9 cellular contexts compared by ENCODE assay signal in genomic region chrY:15424633-15425259, GRCh38.
DNase-seq lines count a peak whose midpoint lies in the region; ATAC-seq, FAIRE-seq and TF ChIP-seq lines count a peak whose summit lies in the region.
"Had no signal": no experiment of that assay in that cellular context is flagged by ENCODE, and none has a peak within 500 bp of the region (broad histone marks: within the 10 kb centered on the region; RNA-seq: fewer than 3 reads in every experiment).

No MANE protein-coding gene starts in this region.

- H3K9me3 Mint-ChIP-seq in glutamatergic neuron (ENCODE audit: unreplicated experiment), result no peaks in the 10 kb centered on the region

- no peaks in the 10 kb centered on the region for H3K4me1 Mint-ChIP-seq in glutamatergic neuron (ENCODE audit: low read depth, unreplicated experiment)

- ATAC-seq in HG03565 (IDR thresholded peaks at IDR 0.05; ENCODE audit: unreplicated experiment), result peak; percentile 75

- DNase-seq in DMS79 treated with DMSO at 0.1 percent for 48 hours (lab: John Stamatoyannopoulos, UW) (peak; percentile 0), DMS79 (lab: John Stamatoyannopoulos, UW) (no peak), dermis blood vessel endothelial cell (peak; percentile 2), pons (ENCODE audit: low spot score) (peak; percentile 19), activated gamma-delta T cell treated with Interleukin-2 at 50 U/mL for 16 hours (no peak), GM12891 (ENCODE audit: insufficient read length, low spot score) (no peak), glutamatergic neuron (no peak)
- DNase-seq: stimulated activated naive B cell treated with anti-CD40 and anti-IgM and Interleukin-4, amounts not matched to agents 10 μg/mL and 1 μg/mL and 100 μg/mL, for 72 hours had no signal

- no peaks in the 10 kb centered on the region for H3K36me3 Mint-ChIP-seq in glutamatergic neuron (ENCODE audit: unreplicated experiment)
- H3K36me3 Mint-ChIP-seq: stimulated activated naive B cell treated with anti-CD40 and anti-IgM and Interleukin-4, amounts not matched to agents 10 μg/mL and 1 μg/mL and 100 μg/mL, for 72 hours had no signal

- no peak for TF ChIP-seq CTCF in glutamatergic neuron (IDR thresholded peaks at IDR 0.05; ENCODE audit: partially characterized antibody, unreplicated experiment)

- TF ChIP-seq POLR2A in GM12891 (IDR thresholded peaks at IDR 0.05; ENCODE audit: low read depth, low read length), result no peak

- H3K27me3 Mint-ChIP-seq in glutamatergic neuron (ENCODE audit: unreplicated experiment), result peaks cover 3% of the 10 kb centered on the region
- H3K27me3 Mint-ChIP-seq: stimulated activated naive B cell treated with anti-CD40 and anti-IgM and Interleukin-4, amounts not matched to agents 10 μg/mL and 1 μg/mL and 100 μg/mL, for 72 hours had no signal

- FAIRE-seq in GM12891 (lab: Jason Lieb, UNC), result no peak

- no peak overlapping the region for H3K4me3 Mint-ChIP-seq in glutamatergic neuron (ENCODE audit: unreplicated experiment)

- no peak overlapping the region for H3K27ac Mint-ChIP-seq in glutamatergic neuron (ENCODE audit: unreplicated experiment)
- H3K27ac Mint-ChIP-seq: stimulated activated naive B cell treated with anti-CD40 and anti-IgM and Interleukin-4, amounts not matched to agents 10 μg/mL and 1 μg/mL and 100 μg/mL, for 72 hours had no signal

TF ChIP-seq in GM12891, 5 proteins besides CTCF, POLR2A, EP300 and RAD21:
- TF ChIP-seq SPI1 (IDR thresholded peaks at IDR 0.05; ENCODE audit: low read depth, low read length), result no peak
- no peak for TF ChIP-seq POLR2AphosphoS5 (IDR thresholded peaks at IDR 0.05; ENCODE audit: low read depth, low read length)
- TF ChIP-seq POU2F2 (IDR thresholded peaks at IDR 0.05; ENCODE audit: low read depth, low read length), result no peak
- TF ChIP-seq PAX5 (IDR thresholded peaks at IDR 0.05; ENCODE audit: insufficient read depth, low read length, severe bottlenecking), result no peak
- TF ChIP-seq TAF1 (IDR thresholded peaks at IDR 0.05; ENCODE audit: low read depth, low read length), result no peak

Comparison
In these comparisons a context has a peak if more than half of its experiments do, and no peak if none do; other contexts are left out.
1. DNase-seq: peak in DMS79 treated with DMSO at 0.1 percent for 48 hours (single experiment), dermis blood vessel endothelial cell (single experiment) and pons (single experiment); none in DMS79 (single experiment), activated gamma-delta T cell treated with Interleukin-2 at 50 U/mL for 16 hours (single experiment), GM12891 (single experiment) and glutamatergic neuron (single experiment).